Comparison of ENCODE assay signal across 8 cellular contexts in the genomic region with DNA sequence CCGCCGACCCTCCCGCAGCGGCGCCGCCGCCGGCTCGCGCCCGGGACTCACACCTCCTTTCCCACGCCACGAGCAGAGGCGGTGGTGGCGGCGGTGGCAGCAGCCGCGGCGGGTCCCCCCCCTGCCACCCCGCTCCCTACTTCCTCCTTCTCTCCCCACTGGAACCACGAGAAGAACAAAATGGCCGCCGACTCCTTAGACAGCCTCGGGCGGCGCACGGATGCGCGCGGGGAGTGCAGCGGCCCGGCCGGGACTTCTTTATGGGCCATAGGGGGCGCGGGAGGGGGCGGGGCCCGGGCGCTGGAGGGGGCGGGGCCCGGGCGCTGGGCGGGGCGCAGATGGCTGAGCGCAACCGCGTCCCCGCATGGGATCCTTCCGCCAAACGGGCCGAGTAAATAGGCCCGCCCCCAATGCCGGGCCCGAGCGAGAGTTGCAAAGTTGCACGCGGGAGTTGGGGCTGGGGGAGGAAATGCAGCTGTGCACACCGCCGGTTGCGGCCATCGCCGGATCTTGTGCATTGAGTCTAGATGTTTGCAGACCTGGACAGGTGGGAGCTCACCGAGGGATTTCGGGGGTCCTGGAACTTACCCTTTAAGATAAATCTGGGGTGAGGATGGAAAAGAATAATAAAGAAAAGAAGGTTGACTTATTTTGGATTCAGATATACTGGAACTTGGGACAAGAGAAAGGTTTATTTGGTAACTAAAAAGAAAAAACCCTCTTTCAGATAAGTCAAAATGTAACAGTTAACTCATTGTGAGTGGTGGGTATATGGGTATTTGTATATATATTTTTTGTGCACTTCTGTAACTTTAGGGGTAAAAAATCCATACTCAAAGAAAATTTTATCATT. TPM values are rescaled to one million over a fixed set of nuclear protein-coding genes. Genes with fewer than 3 reads are reported as not detected.
DNase-seq lines count a peak whose midpoint lies in the region; ATAC-seq and TF ChIP-seq lines count a peak whose summit lies in the region.

A gene (minus strand): TSS at position 174 of the 853 bp plus-strand sequence. CDS start 184 bp downstream, outside the sequence.

- no peaks in the 10 kb centered on the region for H3K9me3 ChIP-seq in cardiac muscle cell (ENCODE audit: low read depth)
- H3K9me3 ChIP-seq in parathyroid adenoma (ENCODE audit: control insufficient read depth, low read length): no peaks in the 10 kb centered on the region
- no peaks in the 10 kb centered on the region for H3K9me3 ChIP-seq in tibial artery

- H3K79me2 ChIP-seq in parathyroid adenoma: peaks cover 19% of the 10 kb centered on the region

- H3K9me3 Mint-ChIP-seq in activated naive CD8-positive, alpha-beta T cell treated with anti-CD3 and anti-CD28 coated beads, Interleukin-2, amount 50 U/mL, for 24 hours: no peaks in the 10 kb centered on the region

- intact Hi-C loops in tibial artery (cut with DNase I; ENCODE audit: low total_unique reads): loop anchor here (5.0 kb wide), 1 partner anchor 144 kb away; no protein-coding TSS in a partner anchor

- H2AFZ ChIP-seq in parathyroid adenoma: peak within 1 kb of the TSS; percentile 100

- peak; percentile 70 for ATAC-seq in HG02763 (IDR thresholded peaks at IDR 0.05; ENCODE audit: unreplicated experiment)
- peak; percentile 92 for ATAC-seq in activated naive CD8-positive, alpha-beta T cell treated with anti-CD3 and anti-CD28 coated beads, Interleukin-2, amount 50 U/mL, for 24 hours

- H3K4me3 ChIP-seq in cardiac muscle cell (peak within 1 kb of the TSS; percentile 96), parathyroid adenoma (ENCODE audit: low read depth, low read length) (peak within 1 kb of the TSS; percentile 86), tibial artery (peak within 1 kb of the TSS; percentile 84 to 95)

- H3K36me3 ChIP-seq in cardiac muscle cell: no peaks in the 10 kb centered on the region
- no peaks in the 10 kb centered on the region for H3K36me3 ChIP-seq in parathyroid adenoma (ENCODE audit: control insufficient read depth, insufficient read depth, low read length)
- H3K36me3 ChIP-seq in tibial artery: no peaks in the 10 kb centered on the region

- TF ChIP-seq CTCF in GM10266 (IDR thresholded peaks at IDR 0.05; ENCODE audit: control insufficient read depth, insufficient read depth, low read depth, missing control alignments) (no peak), cardiac muscle cell (IDR thresholded peaks at IDR 0.05; ENCODE audit: low read depth, low read length) (no peak), parathyroid adenoma (IDR thresholded peaks at IDR 0.05) (peak; percentile 22), tibial artery (IDR thresholded peaks at IDR 0.05) (no peak)

- no peaks in the 10 kb centered on the region for H3K27me3 Mint-ChIP-seq in activated naive CD8-positive, alpha-beta T cell treated with anti-CD3 and anti-CD28 coated beads, Interleukin-2, amount 50 U/mL, for 24 hours

- H3K4me1 Mint-ChIP-seq in activated naive CD8-positive, alpha-beta T cell treated with anti-CD3 and anti-CD28 coated beads, Interleukin-2, amount 50 U/mL, for 24 hours: peaks cover 41% of the 10 kb centered on the region

- H3K4me2 ChIP-seq in parathyroid adenoma (ENCODE audit: low read length): peak within 1 kb of the TSS; percentile 90

- H3K27ac ChIP-seq in cardiac muscle cell (peak within 1 kb of the TSS; percentile 93), parathyroid adenoma (peak within 1 kb of the TSS; percentile 84), tibial artery (peak within 1 kb of the TSS; percentile 88 to 90)

- H3K4me3 Mint-ChIP-seq in activated naive CD8-positive, alpha-beta T cell treated with anti-CD3 and anti-CD28 coated beads, Interleukin-2, amount 50 U/mL, for 24 hours: peak within 1 kb of the TSS; percentile 98

- DNase-seq in GM10266 (ENCODE audit: extremely low spot score) (peak; percentile 97), NCI-H1436 (lab: John Stamatoyannopoulos, UW) (peak; percentile 95), SW480 (ENCODE audit: low spot score) (peak; percentile 92), cardiac muscle cell (ENCODE audit: low read depth in 1 of 2, low spot score in 1 of 2) (peak; percentile 96 to 98), tibial artery (peak; percentile 96)
- DNase-seq in activated naive CD8-positive, alpha-beta T cell treated with anti-CD3 and anti-CD28 coated beads, Interleukin-2, amount 50 U/mL, for 24 hours: peak; percentile 90

- no peaks in the 10 kb centered on the region for H3K27me3 ChIP-seq in cardiac muscle cell
- H3K27me3 ChIP-seq in parathyroid adenoma (ENCODE audit: control insufficient read depth, insufficient read depth, low read length): no peaks in the 10 kb centered on the region
- no peaks in the 10 kb centered on the region for H3K27me3 ChIP-seq in tibial artery

- peak within 1 kb of the TSS; percentile 97 for H3K27ac Mint-ChIP-seq in activated naive CD8-positive, alpha-beta T cell treated with anti-CD3 and anti-CD28 coated beads, Interleukin-2, amount 50 U/mL, for 24 hours

- H3K9ac ChIP-seq in parathyroid adenoma: peak within 1 kb of the TSS; percentile 95

- H3K4me1 ChIP-seq in cardiac muscle cell (ENCODE audit: low read depth) (peaks cover 43% of the 10 kb centered on the region), parathyroid adenoma (peaks cover 12% of the 10 kb centered on the region), tibial artery (peaks cover 0 to 53% (median 33%) of the 10 kb centered on the region in 4 donors)

- H3K36me3 Mint-ChIP-seq in activated naive CD8-positive, alpha-beta T cell treated with anti-CD3 and anti-CD28 coated beads, Interleukin-2, amount 50 U/mL, for 24 hours (ENCODE audit: low read depth): peaks cover 26% of the 10 kb centered on the region

RNA-seq across cellular contexts. Expression of the gene that starts here (rescaled TPM):
- total RNA-seq in cardiac muscle cell: 118 and 150 TPM in 2 replicates
- polyA plus RNA-seq in cardiac muscle cell: 85.2 and 124 TPM in 2 replicates

Comparison
In these comparisons a context has a peak if more than half of its experiments do, and no peak if none do; other contexts are left out.
1. Peak in every context shown above with its lines: DNase-seq, ATAC-seq, H3K4me3 ChIP-seq and H3K27ac ChIP-seq.